Comparison of ENCODE assay signal across 18 cellular contexts in the genomic region with DNA sequence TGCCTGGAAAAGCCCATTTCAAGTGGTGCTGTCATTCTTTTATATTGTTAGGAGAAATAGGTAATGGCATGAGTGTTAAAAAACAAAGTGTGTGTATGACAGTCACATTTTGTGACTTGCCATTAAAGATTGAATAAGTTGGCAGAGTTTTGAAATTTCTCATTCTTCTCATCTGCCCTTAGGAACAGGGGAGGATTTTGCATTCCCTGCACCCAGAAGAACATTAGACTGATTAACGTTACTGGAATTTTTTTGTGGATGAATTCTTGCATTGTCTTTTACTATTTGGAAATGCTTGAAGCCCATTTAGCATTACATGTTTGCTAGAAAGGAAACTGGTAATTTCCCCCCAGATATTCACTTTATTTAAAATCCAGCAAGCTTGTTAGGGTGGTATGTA.
DNase-seq lines count a peak whose midpoint lies in the region; ATAC-seq and TF ChIP-seq lines count a peak whose summit lies in the region.
"Had no signal": no experiment of that assay in that cellular context is flagged by ENCODE, and none has a peak within 500 bp of the region (broad histone marks: within the 10 kb centered on the region; RNA-seq: fewer than 3 reads in every experiment).

No MANE protein-coding gene starts in this region.

- DNase-seq in SK-N-SH, result no peak
- DNase-seq in astrocyte of the hippocampus (ENCODE audit: low read depth, low spot score), result peak; percentile 54
- DNase-seq in hepatocyte (ENCODE audit: low spot score), result no peak
- DNase-seq in COLO668 (lab: John Stamatoyannopoulos, UW; ENCODE audit: unreplicated experiment), result no peak
- no peak for DNase-seq in body of pancreas
- DNase-seq in NCI-H187 (lab: John Stamatoyannopoulos, UW), result no peak
- DNase-seq: activated CD4-positive, alpha-beta T cell treated with anti-CD3 and anti-CD28 coated beads, Interleukin-2, amount 50 U/mL, for 1 hour; anterior cingulate cortex; colonic mucosa; glutamatergic neuron; lower lobe of right lung; natural killer cell; NCI-H446; T-cell had no signal

- no peak for TF ChIP-seq RAD21 in SK-N-SH (IDR thresholded peaks at IDR 0.05; ENCODE audit: low read length)

- TF ChIP-seq CTCF in SK-N-SH (IDR thresholded peaks at IDR 0.05), result no peak
- TF ChIP-seq CTCF in hepatocyte (IDR thresholded peaks at IDR 0.05; ENCODE audit: poor library complexity), result no peak
- TF ChIP-seq CTCF in body of pancreas (IDR thresholded peaks at IDR 0.05), result no peak

- peaks cover 0 to 18% of the 10 kb centered on the region in 2 experiments; a peak in 2 of 4 replicates for H3K4me1 ChIP-seq in SK-N-SH (ENCODE audit: control insufficient read depth in 1 of 2, insufficient read depth in 2 of 2, low read depth in 1 of 2, low read length in 1 of 2)
- H3K4me1 ChIP-seq in hepatocyte (ENCODE audit: insufficient read depth), result peaks cover 8% of the 10 kb centered on the region
- H3K4me1 ChIP-seq in body of pancreas, result no peaks in the 10 kb centered on the region
- H3K4me1 ChIP-seq: colonic mucosa had no signal

- no peak overlapping the region for H3K4me3 ChIP-seq in SK-N-SH (ENCODE audit: low read depth in 2 of 2, low read length in 1 of 2)
- H3K4me3 ChIP-seq in hepatocyte, result no peak overlapping the region
- no peak overlapping the region for H3K4me3 ChIP-seq in body of pancreas
- H3K4me3 ChIP-seq: BLaER1 treated with 17β-estradiol and CSF1 and Interleukin-3, amounts not matched to agents 10 nM and 100 nM; colonic mucosa; lower lobe of right lung had no signal

- no peak; the same call in 2 of the 3 replicates for ATAC-seq in SK-N-SH treated with all-trans-retinoic acid at 6 μM for 48 hours
- no peak for ATAC-seq in GM18517 (IDR thresholded peaks at IDR 0.05; ENCODE audit: unreplicated experiment)
- no peak for ATAC-seq in body of pancreas
- ATAC-seq: lower lobe of right lung, natural killer cell, T-cell had no signal

- H3K27ac ChIP-seq in SK-N-SH (ENCODE audit: low read depth in 2 of 2, low read length in 1 of 2) (peak overlapping the region in 1 of 2 experiments; percentile 12; a peak in 1 of 4 replicates), hepatocyte (no peak overlapping the region), body of pancreas (no peak overlapping the region)
- H3K27ac ChIP-seq: 22Rv1; BLaER1 treated with 17β-estradiol and CSF1 and Interleukin-3, amounts not matched to agents 10 nM and 100 nM; colonic mucosa; lower lobe of right lung had no signal

- intact Hi-C loops in body of pancreas (cut with DNase I), result no loop called here

- CTCF ChIA-PET in SK-N-SH (lab: Yijun Ruan, JAX), result interaction anchor here (1.4 kb wide), 1 partner anchor 103 kb away, joined by 4 read pairs; no protein-coding TSS in a partner anchor

- H3K9me3 ChIP-seq in SK-N-SH, result no peaks in the 10 kb centered on the region
- no peaks in the 10 kb centered on the region for H3K9me3 ChIP-seq in hepatocyte (ENCODE audit: low read depth)
- H3K9me3 ChIP-seq in body of pancreas, result no peaks in the 10 kb centered on the region
- H3K9me3 ChIP-seq: colonic mucosa, lower lobe of right lung had no signal

- H3K27me3 ChIP-seq in SK-N-SH (ENCODE audit: insufficient read depth) (no peaks in the 10 kb centered on the region), hepatocyte (no peaks in the 10 kb centered on the region), body of pancreas (no peaks in the 10 kb centered on the region)
- H3K27me3 ChIP-seq: BLaER1 treated with 17β-estradiol and CSF1 and Interleukin-3, amounts not matched to agents 10 nM and 100 nM; colonic mucosa had no signal

- H2AFZ ChIP-seq in SK-N-SH (ENCODE audit: low read depth), result no peak overlapping the region
- H2AFZ ChIP-seq in hepatocyte, result no peak overlapping the region

- no peak for TF ChIP-seq POLR2A in body of pancreas (IDR thresholded peaks at IDR 0.05)

- no peaks in the 10 kb centered on the region for H3F3A ChIP-seq in SK-N-SH (replicated peaks; ENCODE audit: insufficient read depth)

- H3K9me2 ChIP-seq in SK-N-SH, result no peaks in the 10 kb centered on the region
- no peaks in the 10 kb centered on the region for H3K9me2 ChIP-seq in hepatocyte (replicated peaks; ENCODE audit: insufficient read depth)

- peaks cover 0 to 5% of the 10 kb centered on the region in 2 experiments for H3K36me3 ChIP-seq in SK-N-SH (replicated peaks in 1 of 2; ENCODE audit: control insufficient read depth in 1 of 2, insufficient read depth in 2 of 2, low read length in 1 of 2)
- no peaks in the 10 kb centered on the region for H3K36me3 ChIP-seq in hepatocyte (replicated peaks; ENCODE audit: insufficient read depth, low read depth)
- H3K36me3 ChIP-seq in body of pancreas (replicated peaks in 1 of 2; ENCODE audit: insufficient read depth in 1 of 2, low read depth in 2 of 2), result no peaks in the 10 kb centered on the region
- H3K36me3 ChIP-seq: colonic mucosa, lower lobe of right lung had no signal

- TF ChIP-seq EP300 in SK-N-SH (IDR thresholded peaks at IDR 0.05; ENCODE audit: borderline replicate concordance in 1 of 2, low read depth in 1 of 2, low read length in 1 of 2), result no peak

- H3K4me2 ChIP-seq in SK-N-SH, result peak overlapping the region; percentile 10; the same call in 1 of the 2 replicates
- H3K4me2 ChIP-seq in hepatocyte, result peak overlapping the region; percentile 5
- H3K4me2 ChIP-seq: BLaER1 treated with 17β-estradiol and CSF1 and Interleukin-3, amounts not matched to agents 10 nM and 100 nM had no signal

- H3K9ac ChIP-seq in SK-N-SH, result 0 out of 2 replicates have a peak overlapping the region, but pooled peaks have one; percentile 6
- H3K9ac ChIP-seq: BLaER1 treated with 17β-estradiol and CSF1 and Interleukin-3, amounts not matched to agents 10 nM and 100 nM had no signal

- WGBS in SK-N-SH (ENCODE audit: low lambda C conversion rate), result 53% methylated on average over 1 of the region's 1 CpG
- 70% methylated on average over 1 of the region's 1 CpG for WGBS in hepatocyte (ENCODE audit: low lambda C conversion rate, missing lambda C conversion rate)
- 63 to 75% methylated on average over 1 of the region's 1 CpG for WGBS in body of pancreas, 2 donors

- no peaks in the 10 kb centered on the region for H3K79me2 ChIP-seq in SK-N-SH (ENCODE audit: insufficient read depth)
- no peaks in the 10 kb centered on the region for H3K79me2 ChIP-seq in hepatocyte

- POLR2A ChIA-PET in SK-N-SH (lab: Yijun Ruan, JAX), result no interaction called here

- H4K20me1 ChIP-seq in SK-N-SH (ENCODE audit: insufficient read depth) (no peaks in the 10 kb centered on the region), hepatocyte (ENCODE audit: insufficient read depth, poor library complexity, severe bottlenecking) (no peaks in the 10 kb centered on the region)
- H4K20me1 ChIP-seq: BLaER1 treated with 17β-estradiol and CSF1 and Interleukin-3, amounts not matched to agents 10 nM and 100 nM had no signal

TF ChIP-seq in SK-N-SH, 30 proteins besides CTCF, POLR2A, EP300 and RAD21:
- TF ChIP-seq JUND (IDR thresholded peaks at IDR 0.05) (no peak), NFIC (IDR thresholded peaks at IDR 0.05; ENCODE audit: borderline replicate concordance) (peak; percentile 21; the same call in 1 of the 2 replicates)
TF ChIP-seq in SK-N-SH: peak in this region for 1.

TF ChIP-seq in SK-N-SH treated with all-trans-retinoic acid at 6 μM for 48 hours, 23 proteins besides CTCF, POLR2A, EP300 and RAD21:
- TF ChIP-seq POU6F1 (CRISPR knock-in tag; IDR thresholded peaks at IDR 0.05; ENCODE audit: borderline replicate concordance, low read depth) (no peak), ZNF565 (CRISPR knock-in tag; conservative IDR thresholded peaks at IDR 0.05; ENCODE audit: low read depth) (no peak), PPARA (CRISPR knock-in tag; IDR thresholded peaks at IDR 0.05; ENCODE audit: borderline replicate concordance) (no peak), ISL1 (CRISPR knock-in tag; IDR thresholded peaks at IDR 0.05) (no peak), ESRRG (CRISPR knock-in tag; IDR thresholded peaks at IDR 0.05) (no peak), ARNTL (CRISPR knock-in tag; IDR thresholded peaks at IDR 0.05; ENCODE audit: borderline replicate concordance, low read depth) (no peak), GLIS3 (CRISPR knock-in tag; IDR thresholded peaks at IDR 0.05) (no peak), ZFP30 (CRISPR knock-in tag; IDR thresholded peaks at IDR 0.05) (no peak)
- TF ChIP-seq, protein P1, sequence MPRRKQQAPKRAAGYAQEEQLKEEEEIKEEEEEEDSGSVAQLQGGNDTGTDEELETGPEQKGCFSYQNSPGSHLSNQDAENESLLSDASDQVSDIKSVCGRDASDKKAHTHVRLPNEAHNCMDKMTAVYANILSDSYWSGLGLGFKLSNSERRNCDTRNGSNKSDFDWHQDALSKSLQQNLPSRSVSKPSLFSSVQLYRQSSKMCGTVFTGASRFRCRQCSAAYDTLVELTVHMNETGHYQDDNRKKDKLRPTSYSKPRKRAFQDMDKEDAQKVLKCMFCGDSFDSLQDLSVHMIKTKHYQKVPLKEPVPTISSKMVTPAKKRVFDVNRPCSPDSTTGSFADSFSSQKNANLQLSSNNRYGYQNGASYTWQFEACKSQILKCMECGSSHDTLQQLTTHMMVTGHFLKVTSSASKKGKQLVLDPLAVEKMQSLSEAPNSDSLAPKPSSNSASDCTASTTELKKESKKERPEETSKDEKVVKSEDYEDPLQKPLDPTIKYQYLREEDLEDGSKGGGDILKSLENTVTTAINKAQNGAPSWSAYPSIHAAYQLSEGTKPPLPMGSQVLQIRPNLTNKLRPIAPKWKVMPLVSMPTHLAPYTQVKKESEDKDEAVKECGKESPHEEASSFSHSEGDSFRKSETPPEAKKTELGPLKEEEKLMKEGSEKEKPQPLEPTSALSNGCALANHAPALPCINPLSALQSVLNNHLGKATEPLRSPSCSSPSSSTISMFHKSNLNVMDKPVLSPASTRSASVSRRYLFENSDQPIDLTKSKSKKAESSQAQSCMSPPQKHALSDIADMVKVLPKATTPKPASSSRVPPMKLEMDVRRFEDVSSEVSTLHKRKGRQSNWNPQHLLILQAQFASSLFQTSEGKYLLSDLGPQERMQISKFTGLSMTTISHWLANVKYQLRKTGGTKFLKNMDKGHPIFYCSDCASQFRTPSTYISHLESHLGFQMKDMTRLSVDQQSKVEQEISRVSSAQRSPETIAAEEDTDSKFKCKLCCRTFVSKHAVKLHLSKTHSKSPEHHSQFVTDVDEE (CRISPR knock-in tag; IDR thresholded peaks at IDR 0.05), result no peak
